In genomic region chr9:38020251-38021076, GRCh38 we compare ENCODE assay signal across 15 cellular contexts. TPM values are rescaled to one million over a fixed set of nuclear protein-coding genes. Genes with fewer than 3 reads are reported as not detected.
DNase-seq lines count a peak whose midpoint lies in the region; FAIRE-seq and TF ChIP-seq lines count a peak whose summit lies in the region.
"Had no signal": no experiment of that assay in that cellular context is flagged by ENCODE, and none has a peak within 500 bp of the region (broad histone marks: within the 10 kb centered on the region; RNA-seq: fewer than 3 reads in every experiment).

No MANE protein-coding gene starts in this region.

- intact Hi-C loops in Caco-2 (cut with micrococcal nuclease; ENCODE audit: unreplicated experiment): no loop called here

- no peak for FAIRE-seq in small intestine (lab: Jason Lieb, UNC)

- H3K27me3 ChIP-seq in Caco-2 (replicated peaks; ENCODE audit: control insufficient read depth, insufficient read depth, low read length): no peaks in the 10 kb centered on the region
- no peaks in the 10 kb centered on the region for H3K27me3 ChIP-seq in small intestine (ENCODE audit: control insufficient read depth in 2 of 2, insufficient read depth in 2 of 2, low read length in 2 of 2)
- H3K27me3 ChIP-seq: uterus had no signal

- H3K27me3 Mint-ChIP-seq in Caco-2 (ENCODE audit: insufficient read depth, unreplicated experiment) (no peaks in the 10 kb centered on the region), nephron (ENCODE audit: low read depth) (no peaks in the 10 kb centered on the region)

- H3K27ac Mint-ChIP-seq in Caco-2 (ENCODE audit: unreplicated experiment) (peak overlapping the region; percentile 93), nephron (peak overlapping the region; percentile 52 to 88 (median 80))
- H3K27ac Mint-ChIP-seq: activated naive CD4-positive, alpha-beta T cell treated with anti-CD3 and anti-CD28 coated beads, Interleukin-2, amount 10 ng/mL, durations not matched to agents 7 days and 5 days; T-cell had no signal

- H3K4me1 Mint-ChIP-seq in Caco-2 (ENCODE audit: low read depth, unreplicated experiment) (peaks cover 57% of the 10 kb centered on the region), nephron (peaks cover 93% of the 10 kb centered on the region)
- H3K4me1 Mint-ChIP-seq: activated naive CD4-positive, alpha-beta T cell treated with anti-CD3 and anti-CD28 coated beads, Interleukin-2, amount 10 ng/mL, durations not matched to agents 7 days and 5 days; T-cell had no signal

- DNase-seq in Caco-2 (no peak), Kasumi-1 (lab: John Stamatoyannopoulos, UW) (peak; percentile 46 to 50), caudate nucleus (lab: John Stamatoyannopoulos, UW) (no peak), substantia nigra (lab: John Stamatoyannopoulos, UW) (no peak), small intestine (no peak), GM03348 (ENCODE audit: low spot score) (no peak), NCI-H1105 treated with DMSO at 0.1 percent for 48 hours (lab: John Stamatoyannopoulos, UW) (no peak)
- DNase-seq: activated CD4-positive, alpha-beta T cell treated with anti-CD3 and anti-CD28 coated beads, Interleukin-2, amount 50 U/mL, for 48 hours; activated naive CD4-positive, alpha-beta T cell treated with anti-CD3 and anti-CD28 coated beads, Interleukin-2, amount 10 ng/mL, durations not matched to agents 7 days and 5 days; head of caudate nucleus; retina; T-cell; uterus had no signal

- POLR2A ChIA-PET in Caco-2 (lab: Charles Lee): no interaction called here

- BruUV-seq in Caco-2 (replicated peaks; lab: Mats Ljungman, UMichigan): no TSS peak

- H3K36me3 Mint-ChIP-seq in Caco-2 (ENCODE audit: insufficient read depth, unreplicated experiment) (peaks cover 30% of the 10 kb centered on the region), nephron (ENCODE audit: low read depth) (peaks cover 5% of the 10 kb centered on the region)
- H3K36me3 Mint-ChIP-seq: activated naive CD4-positive, alpha-beta T cell treated with anti-CD3 and anti-CD28 coated beads, Interleukin-2, amount 10 ng/mL, durations not matched to agents 7 days and 5 days; T-cell had no signal

- 67 to 74% (median 72%) methylated on average over 10 of the region's 10 CpGs for WGBS in small intestine, 3 donors

- H3K9me3 ChIP-seq in Caco-2: no peaks in the 10 kb centered on the region
- no peaks in the 10 kb centered on the region for H3K9me3 ChIP-seq in small intestine (ENCODE audit: control insufficient read depth, low read depth)
- H3K9me3 ChIP-seq: uterus had no signal

- CTCF ChIA-PET in Caco-2 (lab: Charles Lee): interaction anchor here (0.6 to 1.2 kb wide), 3 partner anchors 16 to 107 kb away, joined by 3 to 5 read pairs (median 3); no protein-coding TSS in a partner anchor

- peaks cover 78% of the 10 kb centered on the region for H3K4me1 ChIP-seq in Caco-2
- H3K4me1 ChIP-seq in small intestine (ENCODE audit: control insufficient read depth in 2 of 2, insufficient read depth in 1 of 2, low read depth in 1 of 2, low read length in 1 of 2): peaks cover 0 to 7% of the 10 kb centered on the region in 2 donors

- H3K4me3 ChIP-seq in Caco-2 (ENCODE audit: low read depth, low read length) (no peak overlapping the region), small intestine (ENCODE audit: low read depth in 1 of 2, low read length in 2 of 2) (no peak overlapping the region)
- H3K4me3 ChIP-seq: lung, uterus had no signal

- H3K27ac ChIP-seq in caudate nucleus (ENCODE audit: low read depth, low read length) (peak overlapping the region; percentile 90), substantia nigra (ENCODE audit: low read depth, low read length, poor library complexity, severe bottlenecking) (no peak overlapping the region), small intestine (ENCODE audit: low read depth in 1 of 2, low read length in 1 of 2) (no peak overlapping the region)
- H3K27ac ChIP-seq: uterus had no signal

- H3K4me3 Mint-ChIP-seq in Caco-2 (ENCODE audit: unreplicated experiment) (no peak overlapping the region), nephron (no peak overlapping the region)
- H3K4me3 Mint-ChIP-seq: activated naive CD4-positive, alpha-beta T cell treated with anti-CD3 and anti-CD28 coated beads, Interleukin-2, amount 10 ng/mL, durations not matched to agents 7 days and 5 days; T-cell had no signal

- no peak for TF ChIP-seq CTCF in Caco-2 (IDR thresholded peaks at IDR 0.05; ENCODE audit: insufficient read depth in 1 of 2, low read depth in 1 of 2, low read length in 1 of 2, severe bottlenecking in 1 of 2, unreplicated experiment in 1 of 2)
- TF ChIP-seq CTCF in nephron (IDR thresholded peaks at IDR 0.05; ENCODE audit: unreplicated experiment in 3 of 3): no peak

- no peaks in the 10 kb centered on the region for H3K9me3 Mint-ChIP-seq in Caco-2 (ENCODE audit: unreplicated experiment)
- H3K9me3 Mint-ChIP-seq in nephron: no peaks in the 10 kb centered on the region
- H3K9me3 Mint-ChIP-seq: activated naive CD4-positive, alpha-beta T cell treated with anti-CD3 and anti-CD28 coated beads, Interleukin-2, amount 10 ng/mL, durations not matched to agents 7 days and 5 days; T-cell had no signal

- H3K36me3 ChIP-seq in Caco-2 (ENCODE audit: control insufficient read depth, insufficient read depth, low read length) (no peaks in the 10 kb centered on the region), small intestine (ENCODE audit: control insufficient read depth in 2 of 2, insufficient read depth in 2 of 2, low read length in 2 of 2) (no peaks in the 10 kb centered on the region)
- H3K36me3 ChIP-seq: uterus had no signal

RNA-seq across cellular contexts. Expression of gene SHB, which starts 48.6 kb away (rescaled TPM):
- 18.3 and 18.4 TPM in 2 replicates for total RNA-seq in Caco-2 (2022)
- 10 to 100 TPM in 1 of 3 donors, 1 to 10 TPM in 2; 8.9 to 18.9 (median 9.2) TPM for polyA plus RNA-seq in small intestine

Comparison
In these comparisons a context has a peak if more than half of its experiments do, and no peak if none do; other contexts are left out.
1. DNase-seq: peak in Kasumi-1 (2 of 2); none in Caco-2 (0 of 2), caudate nucleus (0 of 61), substantia nigra (0 of 49), small intestine (single experiment), GM03348 (single experiment) and NCI-H1105 treated with DMSO at 0.1 percent for 48 hours (single experiment).